1 cellular context compared by ENCODE assay signal in the genomic region with DNA sequence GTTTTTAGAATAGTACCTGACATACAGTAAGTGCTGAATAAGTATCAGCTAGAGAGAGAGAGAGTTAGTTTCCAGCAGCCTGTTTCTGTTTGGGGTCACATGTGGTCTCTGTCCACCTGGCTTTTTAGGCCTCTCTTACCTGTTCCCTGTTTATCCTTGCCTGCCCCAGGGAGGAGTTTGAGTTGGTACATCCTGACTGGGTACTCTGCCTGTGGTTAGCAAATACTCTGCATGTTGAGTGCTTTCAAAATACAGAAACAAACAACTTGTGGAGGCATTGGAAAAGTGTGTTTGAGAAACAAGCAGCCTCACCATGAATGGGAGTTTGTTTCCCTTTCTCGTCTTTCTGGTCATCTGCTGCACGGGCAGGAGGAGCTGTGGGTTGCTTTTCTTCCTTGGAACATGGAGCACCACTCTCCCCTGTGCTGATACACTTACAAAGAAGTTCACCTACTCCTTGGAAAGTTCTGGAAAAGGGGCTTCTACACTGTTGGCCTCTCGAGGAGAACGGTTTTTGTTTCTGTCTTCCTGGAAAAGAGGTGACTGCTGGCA.
TF ChIP-seq lines count a peak whose summit lies in the region.

No MANE protein-coding gene starts in this region.

TF ChIP-seq in HepG2, 621 proteins besides CTCF, POLR2A, EP300 and RAD21:
- TF ChIP-seq GABPB1 (CRISPR knock-in tag; IDR thresholded peaks at IDR 0.05) (no peak), AHR (CRISPR knock-in tag; IDR thresholded peaks at IDR 0.05) (no peak), NAIF1 (CRISPR knock-in tag; IDR thresholded peaks at IDR 0.05; ENCODE audit: borderline replicate concordance) (no peak), ZNF75D (CRISPR knock-in tag; IDR thresholded peaks at IDR 0.05; ENCODE audit: borderline replicate concordance) (no peak), ZNF3 (CRISPR knock-in tag; IDR thresholded peaks at IDR 0.05) (0 out of 2 replicates have a peak, but pooled peaks have one; percentile 50), ZFP36L2 (CRISPR knock-in tag; IDR thresholded peaks at IDR 0.05) (no peak), PHF5A (CRISPR knock-in tag; IDR thresholded peaks at IDR 0.05; ENCODE audit: low read depth, unreplicated experiment) (no peak), FOXA3 (CRISPR knock-in tag; IDR thresholded peaks at IDR 0.05) (no peak), ZNF652 (CRISPR knock-in tag; IDR thresholded peaks at IDR 0.05; ENCODE audit: borderline replicate concordance, low read depth) (no peak), ZNF33A (CRISPR knock-in tag; IDR thresholded peaks at IDR 0.05; ENCODE audit: borderline replicate concordance) (no peak), CBX1 (IDR thresholded peaks at IDR 0.05; ENCODE audit: low read depth) (no peak), ZSCAN31 (CRISPR knock-in tag; IDR thresholded peaks at IDR 0.05; ENCODE audit: low read depth) (no peak), ZNF761 (CRISPR knock-in tag; conservative IDR thresholded peaks at IDR 0.05) (no peak), RELA (CRISPR knock-in tag; IDR thresholded peaks at IDR 0.05) (no peak), RFX1 (IDR thresholded peaks at IDR 0.05) (no peak), MAFG (CRISPR knock-in tag; IDR thresholded peaks at IDR 0.05) (no peak)
- TF ChIP-seq, protein P1, sequence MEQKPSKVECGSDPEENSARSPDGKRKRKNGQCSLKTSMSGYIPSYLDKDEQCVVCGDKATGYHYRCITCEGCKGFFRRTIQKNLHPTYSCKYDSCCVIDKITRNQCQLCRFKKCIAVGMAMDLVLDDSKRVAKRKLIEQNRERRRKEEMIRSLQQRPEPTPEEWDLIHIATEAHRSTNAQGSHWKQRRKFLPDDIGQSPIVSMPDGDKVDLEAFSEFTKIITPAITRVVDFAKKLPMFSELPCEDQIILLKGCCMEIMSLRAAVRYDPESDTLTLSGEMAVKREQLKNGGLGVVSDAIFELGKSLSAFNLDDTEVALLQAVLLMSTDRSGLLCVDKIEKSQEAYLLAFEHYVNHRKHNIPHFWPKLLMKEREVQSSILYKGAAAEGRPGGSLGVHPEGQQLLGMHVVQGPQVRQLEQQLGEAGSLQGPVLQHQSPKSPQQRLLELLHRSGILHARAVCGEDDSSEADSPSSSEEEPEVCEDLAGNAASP (CRISPR knock-in tag; IDR thresholded peaks at IDR 0.05; ENCODE audit: borderline replicate concordance), result 0 out of 2 replicates have a peak, but pooled peaks have one; percentile 3
- TF ChIP-seq, protein P2, sequence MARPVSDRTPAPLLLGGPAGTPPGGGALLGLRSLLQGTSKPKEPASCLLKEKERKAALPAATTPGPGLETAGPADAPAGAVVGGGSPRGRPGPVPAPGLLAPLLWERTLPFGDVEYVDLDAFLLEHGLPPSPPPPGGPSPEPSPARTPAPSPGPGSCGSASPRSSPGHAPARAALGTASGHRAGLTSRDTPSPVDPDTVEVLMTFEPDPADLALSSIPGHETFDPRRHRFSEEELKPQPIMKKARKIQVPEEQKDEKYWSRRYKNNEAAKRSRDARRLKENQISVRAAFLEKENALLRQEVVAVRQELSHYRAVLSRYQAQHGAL (CRISPR knock-in tag; IDR thresholded peaks at IDR 0.05; ENCODE audit: not compliant biosample characterization), result no peak
- TF ChIP-seq, protein P3, sequence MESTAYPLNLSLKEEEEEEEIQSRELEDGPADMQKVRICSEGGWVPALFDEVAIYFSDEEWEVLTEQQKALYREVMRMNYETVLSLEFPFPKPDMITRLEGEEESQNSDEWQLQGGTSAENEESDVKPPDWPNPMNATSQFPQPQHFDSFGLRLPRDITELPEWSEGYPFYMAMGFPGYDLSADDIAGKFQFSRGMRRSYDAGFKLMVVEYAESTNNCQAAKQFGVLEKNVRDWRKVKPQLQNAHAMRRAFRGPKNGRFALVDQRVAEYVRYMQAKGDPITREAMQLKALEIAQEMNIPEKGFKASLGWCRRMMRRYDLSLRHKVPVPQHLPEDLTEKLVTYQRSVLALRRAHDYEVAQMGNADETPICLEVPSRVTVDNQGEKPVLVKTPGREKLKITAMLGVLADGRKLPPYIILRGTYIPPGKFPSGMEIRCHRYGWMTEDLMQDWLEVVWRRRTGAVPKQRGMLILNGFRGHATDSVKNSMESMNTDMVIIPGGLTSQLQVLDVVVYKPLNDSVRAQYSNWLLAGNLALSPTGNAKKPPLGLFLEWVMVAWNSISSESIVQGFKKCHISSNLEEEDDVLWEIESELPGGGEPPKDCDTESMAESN (CRISPR knock-in tag; conservative IDR thresholded peaks at IDR 0.05), result no peak
- TF ChIP-seq, protein P4, sequence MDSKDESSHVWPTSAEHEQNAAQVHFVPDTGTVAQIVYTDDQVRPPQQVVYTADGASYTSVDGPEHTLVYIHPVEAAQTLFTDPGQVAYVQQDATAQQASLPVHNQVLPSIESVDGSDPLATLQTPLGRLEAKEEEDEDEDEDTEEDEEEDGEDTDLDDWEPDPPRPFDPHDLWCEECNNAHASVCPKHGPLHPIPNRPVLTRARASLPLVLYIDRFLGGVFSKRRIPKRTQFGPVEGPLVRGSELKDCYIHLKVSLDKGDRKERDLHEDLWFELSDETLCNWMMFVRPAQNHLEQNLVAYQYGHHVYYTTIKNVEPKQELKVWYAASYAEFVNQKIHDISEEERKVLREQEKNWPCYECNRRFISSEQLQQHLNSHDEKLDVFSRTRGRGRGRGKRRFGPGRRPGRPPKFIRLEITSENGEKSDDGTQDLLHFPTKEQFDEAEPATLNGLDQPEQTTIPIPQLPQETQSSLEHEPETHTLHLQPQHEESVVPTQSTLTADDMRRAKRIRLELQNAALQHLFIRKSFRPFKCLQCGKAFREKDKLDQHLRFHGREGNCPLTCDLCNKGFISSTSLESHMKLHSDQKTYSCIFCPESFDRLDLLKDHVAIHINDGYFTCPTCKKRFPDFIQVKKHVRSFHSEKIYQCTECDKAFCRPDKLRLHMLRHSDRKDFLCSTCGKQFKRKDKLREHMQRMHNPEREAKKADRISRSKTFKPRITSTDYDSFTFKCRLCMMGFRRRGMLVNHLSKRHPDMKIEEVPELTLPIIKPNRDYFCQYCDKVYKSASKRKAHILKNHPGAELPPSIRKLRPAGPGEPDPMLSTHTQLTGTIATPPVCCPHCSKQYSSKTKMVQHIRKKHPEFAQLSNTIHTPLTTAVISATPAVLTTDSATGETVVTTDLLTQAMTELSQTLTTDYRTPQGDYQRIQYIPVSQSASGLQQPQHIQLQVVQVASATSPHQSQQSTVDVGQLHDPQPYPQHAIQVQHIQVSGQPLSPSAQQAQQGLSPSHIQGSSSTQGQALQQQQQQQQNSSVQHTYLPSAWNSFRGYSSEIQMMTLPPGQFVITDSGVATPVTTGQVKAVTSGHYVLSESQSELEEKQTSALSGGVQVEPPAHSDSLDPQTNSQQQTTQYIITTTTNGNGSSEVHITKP (CRISPR knock-in tag; IDR thresholded peaks at IDR 0.05; ENCODE audit: low read depth), result 0 out of 2 replicates have a peak, but pooled peaks have one; percentile 65
- TF ChIP-seq, protein P5, sequence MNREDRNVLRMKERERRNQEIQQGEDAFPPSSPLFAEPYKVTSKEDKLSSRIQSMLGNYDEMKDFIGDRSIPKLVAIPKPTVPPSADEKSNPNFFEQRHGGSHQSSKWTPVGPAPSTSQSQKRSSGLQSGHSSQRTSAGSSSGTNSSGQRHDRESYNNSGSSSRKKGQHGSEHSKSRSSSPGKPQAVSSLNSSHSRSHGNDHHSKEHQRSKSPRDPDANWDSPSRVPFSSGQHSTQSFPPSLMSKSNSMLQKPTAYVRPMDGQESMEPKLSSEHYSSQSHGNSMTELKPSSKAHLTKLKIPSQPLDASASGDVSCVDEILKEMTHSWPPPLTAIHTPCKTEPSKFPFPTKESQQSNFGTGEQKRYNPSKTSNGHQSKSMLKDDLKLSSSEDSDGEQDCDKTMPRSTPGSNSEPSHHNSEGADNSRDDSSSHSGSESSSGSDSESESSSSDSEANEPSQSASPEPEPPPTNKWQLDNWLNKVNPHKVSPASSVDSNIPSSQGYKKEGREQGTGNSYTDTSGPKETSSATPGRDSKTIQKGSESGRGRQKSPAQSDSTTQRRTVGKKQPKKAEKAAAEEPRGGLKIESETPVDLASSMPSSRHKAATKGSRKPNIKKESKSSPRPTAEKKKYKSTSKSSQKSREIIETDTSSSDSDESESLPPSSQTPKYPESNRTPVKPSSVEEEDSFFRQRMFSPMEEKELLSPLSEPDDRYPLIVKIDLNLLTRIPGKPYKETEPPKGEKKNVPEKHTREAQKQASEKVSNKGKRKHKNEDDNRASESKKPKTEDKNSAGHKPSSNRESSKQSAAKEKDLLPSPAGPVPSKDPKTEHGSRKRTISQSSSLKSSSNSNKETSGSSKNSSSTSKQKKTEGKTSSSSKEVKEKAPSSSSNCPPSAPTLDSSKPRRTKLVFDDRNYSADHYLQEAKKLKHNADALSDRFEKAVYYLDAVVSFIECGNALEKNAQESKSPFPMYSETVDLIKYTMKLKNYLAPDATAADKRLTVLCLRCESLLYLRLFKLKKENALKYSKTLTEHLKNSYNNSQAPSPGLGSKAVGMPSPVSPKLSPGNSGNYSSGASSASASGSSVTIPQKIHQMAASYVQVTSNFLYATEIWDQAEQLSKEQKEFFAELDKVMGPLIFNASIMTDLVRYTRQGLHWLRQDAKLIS (CRISPR knock-in tag; IDR thresholded peaks at IDR 0.05), result no peak
- TF ChIP-seq, protein P6, sequence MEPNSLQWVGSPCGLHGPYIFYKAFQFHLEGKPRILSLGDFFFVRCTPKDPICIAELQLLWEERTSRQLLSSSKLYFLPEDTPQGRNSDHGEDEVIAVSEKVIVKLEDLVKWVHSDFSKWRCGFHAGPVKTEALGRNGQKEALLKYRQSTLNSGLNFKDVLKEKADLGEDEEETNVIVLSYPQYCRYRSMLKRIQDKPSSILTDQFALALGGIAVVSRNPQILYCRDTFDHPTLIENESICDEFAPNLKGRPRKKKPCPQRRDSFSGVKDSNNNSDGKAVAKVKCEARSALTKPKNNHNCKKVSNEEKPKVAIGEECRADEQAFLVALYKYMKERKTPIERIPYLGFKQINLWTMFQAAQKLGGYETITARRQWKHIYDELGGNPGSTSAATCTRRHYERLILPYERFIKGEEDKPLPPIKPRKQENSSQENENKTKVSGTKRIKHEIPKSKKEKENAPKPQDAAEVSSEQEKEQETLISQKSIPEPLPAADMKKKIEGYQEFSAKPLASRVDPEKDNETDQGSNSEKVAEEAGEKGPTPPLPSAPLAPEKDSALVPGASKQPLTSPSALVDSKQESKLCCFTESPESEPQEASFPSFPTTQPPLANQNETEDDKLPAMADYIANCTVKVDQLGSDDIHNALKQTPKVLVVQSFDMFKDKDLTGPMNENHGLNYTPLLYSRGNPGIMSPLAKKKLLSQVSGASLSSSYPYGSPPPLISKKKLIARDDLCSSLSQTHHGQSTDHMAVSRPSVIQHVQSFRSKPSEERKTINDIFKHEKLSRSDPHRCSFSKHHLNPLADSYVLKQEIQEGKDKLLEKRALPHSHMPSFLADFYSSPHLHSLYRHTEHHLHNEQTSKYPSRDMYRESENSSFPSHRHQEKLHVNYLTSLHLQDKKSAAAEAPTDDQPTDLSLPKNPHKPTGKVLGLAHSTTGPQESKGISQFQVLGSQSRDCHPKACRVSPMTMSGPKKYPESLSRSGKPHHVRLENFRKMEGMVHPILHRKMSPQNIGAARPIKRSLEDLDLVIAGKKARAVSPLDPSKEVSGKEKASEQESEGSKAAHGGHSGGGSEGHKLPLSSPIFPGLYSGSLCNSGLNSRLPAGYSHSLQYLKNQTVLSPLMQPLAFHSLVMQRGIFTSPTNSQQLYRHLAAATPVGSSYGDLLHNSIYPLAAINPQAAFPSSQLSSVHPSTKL (CRISPR knock-in tag; IDR thresholded peaks at IDR 0.05), result no peak
